Comparison of ENCODE assay signal across 1 cellular context in genomic region chr2:197496695-197497094, GRCh38.
TF ChIP-seq lines count a peak whose summit lies in the region.

No MANE protein-coding gene starts in this region.

TF ChIP-seq in HCT116, 20 proteins besides CTCF, POLR2A, EP300 and RAD21:
- TF ChIP-seq EZH2 (IDR thresholded peaks at IDR 0.05) (no peak), YY1 (IDR thresholded peaks at IDR 0.05; ENCODE audit: extremely low read depth, insufficient replicate concordance, low read depth, low read length) (no peak), ZFX (IDR thresholded peaks at IDR 0.05) (no peak), ELF1 (IDR thresholded peaks at IDR 0.05; ENCODE audit: borderline replicate concordance, low read depth) (no peak), ZBTB33 (IDR thresholded peaks at IDR 0.05; ENCODE audit: extremely low read depth, insufficient replicate concordance, low read length) (no peak), CEBPB (IDR thresholded peaks at IDR 0.05; ENCODE audit: low read depth) (no peak), JUND (IDR thresholded peaks at IDR 0.05) (no peak), SP1 (IDR thresholded peaks at IDR 0.05; ENCODE audit: low read depth) (no peak), CBX3 (IDR thresholded peaks at IDR 0.05; ENCODE audit: low read depth) (no peak), EZH2phosphoT487 (IDR thresholded peaks at IDR 0.05; ENCODE audit: borderline replicate concordance) (no peak), EGR1 (IDR thresholded peaks at IDR 0.05; ENCODE audit: low read depth) (no peak), ATF3 (IDR thresholded peaks at IDR 0.05) (no peak), SIN3A (IDR thresholded peaks at IDR 0.05; ENCODE audit: low read depth) (no peak), MAX (IDR thresholded peaks at IDR 0.05) (no peak), ZNF274 (IDR thresholded peaks at IDR 0.05; ENCODE audit: low read depth, low read length) (no peak), POLR2AphosphoS5 (IDR thresholded peaks at IDR 0.05; ENCODE audit: low read depth, low read length) (no peak; the same call in 1 of the 2 replicates), TCF7L2 (IDR thresholded peaks at IDR 0.05; ENCODE audit: borderline replicate concordance, extremely low read depth, insufficient read depth, insufficient read length) (no peak)
